23 cellular contexts compared by ENCODE assay signal in genomic region chr1:221291113-221291512, GRCh38.
DNase-seq lines count a peak whose midpoint lies in the region; ATAC-seq, FAIRE-seq and TF ChIP-seq lines count a peak whose summit lies in the region.
"Had no signal": no experiment of that assay in that cellular context is flagged by ENCODE, and none has a peak within 500 bp of the region (broad histone marks: within the 10 kb centered on the region; RNA-seq: fewer than 3 reads in every experiment).

No MANE protein-coding gene starts in this region.

- H3K36me3 ChIP-seq in HEK293 (ENCODE audit: control insufficient read depth in 2 of 2, insufficient read depth in 1 of 2, low read length in 2 of 2) (no peaks in the 10 kb centered on the region), OCI-LY3 (replicated peaks; ENCODE audit: low read depth, low read length) (no peaks in the 10 kb centered on the region), endodermal cell (ENCODE audit: control insufficient read depth, insufficient read depth, low read length) (no peaks in the 10 kb centered on the region), Caco-2 (ENCODE audit: control insufficient read depth, insufficient read depth, low read length) (no peaks in the 10 kb centered on the region), aorta (ENCODE audit: control insufficient read depth in 1 of 2, insufficient read depth in 2 of 2, low read length in 1 of 2) (no peaks in the 10 kb centered on the region)
- H3K36me3 ChIP-seq: BLaER1 treated with 17β-estradiol and CSF1 and Interleukin-3, amounts not matched to agents 10 nM and 100 nM had no signal

- no peak; a peak in 1 of 6 replicates for ATAC-seq in A549
- ATAC-seq in aorta (ENCODE audit: low FRiP score): no peak
- ATAC-seq: CD8-positive, alpha-beta T cell had no signal

- TF ChIP-seq POLR2A in A549 (IDR thresholded peaks at IDR 0.05; ENCODE audit: low read length): no peak

- FAIRE-seq in A549 (lab: Jason Lieb, UNC): no peak
- FAIRE-seq: G401.6, GM12891, GM18507, H54, HTR-8/SVneo had no signal

- peak overlapping the region; percentile 57; the same call in 2 of the 3 replicates for H3K4me2 ChIP-seq in A549
- H3K4me2 ChIP-seq in OCI-LY3 (ENCODE audit: low read length): peak overlapping the region; percentile 35
- H3K4me2 ChIP-seq: BLaER1 treated with 17β-estradiol and CSF1 and Interleukin-3, amounts not matched to agents 10 nM and 100 nM had no signal

- no peaks in the 10 kb centered on the region for H3K27me3 ChIP-seq in OCI-LY3 (ENCODE audit: low read depth, low read length)
- H3K27me3 ChIP-seq in endodermal cell (ENCODE audit: control insufficient read depth, insufficient read depth, low read length, poor library complexity, severe bottlenecking): no peaks in the 10 kb centered on the region
- H3K27me3 ChIP-seq in Caco-2 (replicated peaks; ENCODE audit: control insufficient read depth, insufficient read depth, low read length): no peaks in the 10 kb centered on the region
- H3K27me3 ChIP-seq in aorta (ENCODE audit: control insufficient read depth in 1 of 2, insufficient read depth in 2 of 2, low read length in 1 of 2): no peaks in the 10 kb centered on the region
- H3K27me3 ChIP-seq: BLaER1 treated with 17β-estradiol and CSF1 and Interleukin-3, amounts not matched to agents 10 nM and 100 nM had no signal

- CTCF ChIA-PET in A549 (lab: Yijun Ruan, JAX): no interaction called here
- CTCF ChIA-PET in HEK293 (lab: Yijun Ruan, JAX): interaction anchor here (0.9 kb wide), 1 partner anchor 27 kb away, joined by 4 read pairs; no protein-coding TSS in a partner anchor
- CTCF ChIA-PET in Caco-2 (lab: Charles Lee): no interaction called here

- H3K4me1 ChIP-seq in A549 (peaks cover 16% of the 10 kb centered on the region), HEK293 (ENCODE audit: control insufficient read depth, insufficient read depth, low read length) (no peaks in the 10 kb centered on the region), OCI-LY3 (ENCODE audit: low read length) (no peaks in the 10 kb centered on the region), endodermal cell (ENCODE audit: control insufficient read depth, insufficient read depth, low read length) (peaks cover 9% of the 10 kb centered on the region), Caco-2 (no peaks in the 10 kb centered on the region), aorta (ENCODE audit: control insufficient read depth in 1 of 2, insufficient read depth in 2 of 2, low read length in 2 of 2) (peaks cover 0 to 2% of the 10 kb centered on the region in 2 donors)
- H3K4me1 ChIP-seq: BLaER1 treated with 17β-estradiol and CSF1 and Interleukin-3, amounts not matched to agents 10 nM and 100 nM had no signal

- H3K36me3 Mint-ChIP-seq in endodermal cell (ENCODE audit: low read depth): peaks cover 1% of the 10 kb centered on the region
- H3K36me3 Mint-ChIP-seq in Caco-2 (ENCODE audit: insufficient read depth, unreplicated experiment): no peaks in the 10 kb centered on the region
- H3K36me3 Mint-ChIP-seq: CD8-positive, alpha-beta T cell had no signal

- H3K4me1 Mint-ChIP-seq in endodermal cell (peaks cover 21% of the 10 kb centered on the region), Caco-2 (ENCODE audit: low read depth, unreplicated experiment) (no peaks in the 10 kb centered on the region)
- H3K4me1 Mint-ChIP-seq: B cell had no signal

- H3K27ac ChIP-seq in A549 (no peak overlapping the region), HEK293 (ENCODE audit: extremely low read depth, low read depth, low read length) (no peak overlapping the region), OCI-LY3 (ENCODE audit: low read length) (no peak overlapping the region), endodermal cell (ENCODE audit: low read depth, low read length) (no peak overlapping the region), aorta (ENCODE audit: low read depth in 1 of 2, low read length in 2 of 2) (no peak overlapping the region)
- H3K27ac ChIP-seq: BLaER1 treated with 17β-estradiol and CSF1 and Interleukin-3, amounts not matched to agents 10 nM and 100 nM; GM23248 had no signal

- no TSS peak for BruUV-seq in Caco-2 (replicated peaks; lab: Mats Ljungman, UMichigan)

- H3K9ac ChIP-seq in OCI-LY3 (ENCODE audit: low read length) (no peak overlapping the region), endodermal cell (ENCODE audit: extremely low read depth, low read length, poor library complexity, severe bottlenecking) (no peak overlapping the region)
- H3K9ac ChIP-seq: BLaER1 treated with 17β-estradiol and CSF1 and Interleukin-3, amounts not matched to agents 10 nM and 100 nM; GM23248 had no signal

- H3K4me3 Mint-ChIP-seq in endodermal cell: no peak overlapping the region
- H3K4me3 Mint-ChIP-seq in Caco-2 (ENCODE audit: unreplicated experiment): no peak overlapping the region
- H3K4me3 Mint-ChIP-seq: B cell; CD8-positive, alpha-beta T cell; HFFc6; IgD-negative memory B cell had no signal

- intact Hi-C loops in Caco-2 (cut with micrococcal nuclease; ENCODE audit: unreplicated experiment) (no loop called here), aorta (cut with DNase I) (no loop called here)

- POLR2A ChIA-PET in A549 (lab: Yijun Ruan, JAX): no interaction called here
- POLR2A ChIA-PET in HEK293 (lab: Yijun Ruan, JAX): no interaction called here
- POLR2A ChIA-PET in Caco-2 (lab: Charles Lee): no interaction called here

- 0 out of 2 replicates have a peak overlapping the region, but pooled peaks have one; percentile 56 for H2AFZ ChIP-seq in OCI-LY3 (ENCODE audit: low read depth, low read length)
- H2AFZ ChIP-seq: GM23248 had no signal

- H3K27me3 Mint-ChIP-seq in endodermal cell (ENCODE audit: insufficient read depth) (no peaks in the 10 kb centered on the region), Caco-2 (ENCODE audit: insufficient read depth, unreplicated experiment) (peaks cover 3% of the 10 kb centered on the region)
- H3K27me3 Mint-ChIP-seq: IgD-negative memory B cell had no signal

- H3K9me3 ChIP-seq in A549: no peaks in the 10 kb centered on the region
- H3K9me3 ChIP-seq in HEK293 (ENCODE audit: control insufficient read depth, insufficient read depth, low read depth, low read length): no peaks in the 10 kb centered on the region
- no peaks in the 10 kb centered on the region for H3K9me3 ChIP-seq in OCI-LY3 (ENCODE audit: insufficient read depth, low read length)
- H3K9me3 ChIP-seq in endodermal cell (ENCODE audit: control insufficient read depth, low read length): no peaks in the 10 kb centered on the region
- no peaks in the 10 kb centered on the region for H3K9me3 ChIP-seq in Caco-2
- H3K9me3 ChIP-seq in aorta (ENCODE audit: control insufficient read depth, low read length): no peaks in the 10 kb centered on the region
- H3K9me3 ChIP-seq: BLaER1 treated with 17β-estradiol and CSF1 and Interleukin-3, amounts not matched to agents 10 nM and 100 nM had no signal

- TF ChIP-seq CTCF in A549 (IDR thresholded peaks at IDR 0.05): no peak
- TF ChIP-seq CTCF in HEK293 (tag by site-specific recombination; IDR thresholded peaks at IDR 0.05): no peak
- TF ChIP-seq CTCF in OCI-LY3 (IDR thresholded peaks at IDR 0.05; ENCODE audit: low read depth, low read length): no peak
- TF ChIP-seq CTCF in endodermal cell (conservative IDR thresholded peaks at IDR 0.05): no peak
- TF ChIP-seq CTCF in Caco-2 (IDR thresholded peaks at IDR 0.05; ENCODE audit: insufficient read depth in 1 of 2, low read depth in 1 of 2, low read length in 1 of 2, severe bottlenecking in 1 of 2, unreplicated experiment in 1 of 2): no peak

- H4K20me1 ChIP-seq in OCI-LY3 (ENCODE audit: insufficient read depth, low read length): no peaks in the 10 kb centered on the region
- H4K20me1 ChIP-seq: BLaER1 treated with 17β-estradiol and CSF1 and Interleukin-3, amounts not matched to agents 10 nM and 100 nM had no signal

- peaks cover 2% of the 10 kb centered on the region for H3K9me3 Mint-ChIP-seq in endodermal cell
- no peaks in the 10 kb centered on the region for H3K9me3 Mint-ChIP-seq in Caco-2 (ENCODE audit: unreplicated experiment)
- H3K9me3 Mint-ChIP-seq: CD8-positive, alpha-beta T cell; HFFc6 had no signal

- 40% methylated on average over 5 of the region's 5 CpGs for WGBS in A549 (ENCODE audit: missing lambda C conversion rate)
- WGBS in endodermal cell (ENCODE audit: insufficient coverage in 1 of 2, insufficient read length in 1 of 2), 2 experiments: 87 to 93% methylated on average over 3 to 5 of the region's 5 CpGs
- 67 to 75% methylated on average over 5 of the region's 5 CpGs for WGBS in aorta, 2 donors

- H3K79me2 ChIP-seq in OCI-LY3 (ENCODE audit: low read length): no peaks in the 10 kb centered on the region

- H3K4me3 ChIP-seq in A549 (no peak overlapping the region), HEK293 (ENCODE audit: low read depth, low read length) (no peak overlapping the region), OCI-LY3 (ENCODE audit: low read length) (no peak overlapping the region), endodermal cell (ENCODE audit: low read length) (no peak overlapping the region), Caco-2 (ENCODE audit: low read depth, low read length) (no peak overlapping the region), aorta (ENCODE audit: low read length in 2 of 2) (no peak overlapping the region)
- H3K4me3 ChIP-seq: BLaER1 treated with 17β-estradiol and CSF1 and Interleukin-3, amounts not matched to agents 10 nM and 100 nM; GM23248 had no signal

- DNase-seq in A549 (ENCODE audit: low read depth in 1 of 2, low spot score in 1 of 2) (no peak), endodermal cell (no peak), Caco-2 (no peak), aorta (no peak), NCI-H1048 (lab: John Stamatoyannopoulos, UW) (no peak)
- DNase-seq: 8988T; CD8-positive, alpha-beta T cell; DMS 273 treated with DMSO at 0.1 percent for 48 hours; DMS53; DND-41; GM23248; HCEC 1CT; HFFc6 had no signal

- no peak for TF ChIP-seq EP300 in A549 (IDR thresholded peaks at IDR 0.05)

- H3K27ac Mint-ChIP-seq in endodermal cell: peak overlapping the region; percentile 42
- H3K27ac Mint-ChIP-seq in Caco-2 (ENCODE audit: unreplicated experiment): no peak overlapping the region
- H3K27ac Mint-ChIP-seq: B cell; CD8-positive, alpha-beta T cell; HFFc6; IgD-negative memory B cell had no signal

- no peak for TF ChIP-seq RAD21 in A549 (conservative IDR thresholded peaks at IDR 0.05 in 1 of 2, IDR thresholded peaks at IDR 0.05 in 1 of 2)

TF ChIP-seq in A549, 52 proteins besides CTCF, POLR2A, EP300 and RAD21 (continues in another document):
- TF ChIP-seq EHMT2 (IDR thresholded peaks at IDR 0.05; ENCODE audit: low read depth) (no peak), MAX (IDR thresholded peaks at IDR 0.05) (no peak)

TF ChIP-seq in HEK293, 187 proteins besides CTCF, POLR2A, EP300 and RAD21:
- TF ChIP-seq SCRT2 (tag by site-specific recombination; IDR thresholded peaks at IDR 0.05): 0 out of 2 replicates have a peak, but pooled peaks have one; percentile 1
- TF ChIP-seq ZNF10 (tag by site-specific recombination; IDR thresholded peaks at IDR 0.05): no peak
